2 cellular contexts compared by ENCODE assay signal in the genomic region with DNA sequence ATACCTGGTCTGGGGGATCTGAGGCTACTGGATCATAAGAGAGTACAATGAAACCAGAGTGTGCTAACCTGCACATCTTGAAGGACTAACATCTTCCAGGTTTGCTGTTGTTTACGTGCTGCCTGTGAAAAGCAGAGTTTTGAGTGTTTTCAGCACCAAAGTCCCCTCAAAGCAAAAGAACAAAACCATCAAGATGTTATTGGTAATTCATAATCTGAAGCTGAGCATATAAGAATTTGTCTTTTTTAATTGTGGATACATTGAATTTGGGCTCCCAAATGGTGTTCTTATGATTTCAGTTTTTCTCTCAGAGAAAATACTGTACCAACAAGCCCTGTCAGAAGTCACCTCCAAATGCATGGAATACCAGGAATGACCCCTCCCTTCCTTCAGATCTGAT.
TF ChIP-seq lines count a peak whose summit lies in the region.

No MANE protein-coding gene starts in this region.

TF ChIP-seq in SK-N-SH, 30 proteins besides CTCF, POLR2A, EP300 and RAD21 (continued from another document):
- TF ChIP-seq, protein P1, sequence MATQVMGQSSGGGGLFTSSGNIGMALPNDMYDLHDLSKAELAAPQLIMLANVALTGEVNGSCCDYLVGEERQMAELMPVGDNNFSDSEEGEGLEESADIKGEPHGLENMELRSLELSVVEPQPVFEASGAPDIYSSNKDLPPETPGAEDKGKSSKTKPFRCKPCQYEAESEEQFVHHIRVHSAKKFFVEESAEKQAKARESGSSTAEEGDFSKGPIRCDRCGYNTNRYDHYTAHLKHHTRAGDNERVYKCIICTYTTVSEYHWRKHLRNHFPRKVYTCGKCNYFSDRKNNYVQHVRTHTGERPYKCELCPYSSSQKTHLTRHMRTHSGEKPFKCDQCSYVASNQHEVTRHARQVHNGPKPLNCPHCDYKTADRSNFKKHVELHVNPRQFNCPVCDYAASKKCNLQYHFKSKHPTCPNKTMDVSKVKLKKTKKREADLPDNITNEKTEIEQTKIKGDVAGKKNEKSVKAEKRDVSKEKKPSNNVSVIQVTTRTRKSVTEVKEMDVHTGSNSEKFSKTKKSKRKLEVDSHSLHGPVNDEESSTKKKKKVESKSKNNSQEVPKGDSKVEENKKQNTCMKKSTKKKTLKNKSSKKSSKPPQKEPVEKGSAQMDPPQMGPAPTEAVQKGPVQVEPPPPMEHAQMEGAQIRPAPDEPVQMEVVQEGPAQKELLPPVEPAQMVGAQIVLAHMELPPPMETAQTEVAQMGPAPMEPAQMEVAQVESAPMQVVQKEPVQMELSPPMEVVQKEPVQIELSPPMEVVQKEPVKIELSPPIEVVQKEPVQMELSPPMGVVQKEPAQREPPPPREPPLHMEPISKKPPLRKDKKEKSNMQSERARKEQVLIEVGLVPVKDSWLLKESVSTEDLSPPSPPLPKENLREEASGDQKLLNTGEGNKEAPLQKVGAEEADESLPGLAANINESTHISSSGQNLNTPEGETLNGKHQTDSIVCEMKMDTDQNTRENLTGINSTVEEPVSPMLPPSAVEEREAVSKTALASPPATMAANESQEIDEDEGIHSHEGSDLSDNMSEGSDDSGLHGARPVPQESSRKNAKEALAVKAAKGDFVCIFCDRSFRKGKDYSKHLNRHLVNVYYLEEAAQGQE (IDR thresholded peaks at IDR 0.05; ENCODE audit: low read depth, low read length) = no peak
- TF ChIP-seq POLR2AphosphoS5 (IDR thresholded peaks at IDR 0.05; ENCODE audit: low read depth, low read length) = no peak
- no peak for TF ChIP-seq GATA2 (CRISPR knock-in tag; IDR thresholded peaks at IDR 0.05)
- TF ChIP-seq CHD2 (IDR thresholded peaks at IDR 0.05; ENCODE audit: low read length, partially characterized antibody) = no peak
- TF ChIP-seq SMC3 (IDR thresholded peaks at IDR 0.05; ENCODE audit: low read depth, low read length) = no peak
- no peak for TF ChIP-seq FOXJ3 (CRISPR knock-in tag; IDR thresholded peaks at IDR 0.05)
- TF ChIP-seq FOXM1 (IDR thresholded peaks at IDR 0.05; ENCODE audit: low read depth) = no peak
- no peak for TF ChIP-seq RXRA (IDR thresholded peaks at IDR 0.05; ENCODE audit: borderline replicate concordance, low read depth)
- TF ChIP-seq NFIC (IDR thresholded peaks at IDR 0.05; ENCODE audit: borderline replicate concordance) = no peak

TF ChIP-seq in SK-N-SH treated with all-trans-retinoic acid at 6 μM for 48 hours, 23 proteins besides CTCF, POLR2A, EP300 and RAD21 (continued from another document):
- TF ChIP-seq, protein P2, sequence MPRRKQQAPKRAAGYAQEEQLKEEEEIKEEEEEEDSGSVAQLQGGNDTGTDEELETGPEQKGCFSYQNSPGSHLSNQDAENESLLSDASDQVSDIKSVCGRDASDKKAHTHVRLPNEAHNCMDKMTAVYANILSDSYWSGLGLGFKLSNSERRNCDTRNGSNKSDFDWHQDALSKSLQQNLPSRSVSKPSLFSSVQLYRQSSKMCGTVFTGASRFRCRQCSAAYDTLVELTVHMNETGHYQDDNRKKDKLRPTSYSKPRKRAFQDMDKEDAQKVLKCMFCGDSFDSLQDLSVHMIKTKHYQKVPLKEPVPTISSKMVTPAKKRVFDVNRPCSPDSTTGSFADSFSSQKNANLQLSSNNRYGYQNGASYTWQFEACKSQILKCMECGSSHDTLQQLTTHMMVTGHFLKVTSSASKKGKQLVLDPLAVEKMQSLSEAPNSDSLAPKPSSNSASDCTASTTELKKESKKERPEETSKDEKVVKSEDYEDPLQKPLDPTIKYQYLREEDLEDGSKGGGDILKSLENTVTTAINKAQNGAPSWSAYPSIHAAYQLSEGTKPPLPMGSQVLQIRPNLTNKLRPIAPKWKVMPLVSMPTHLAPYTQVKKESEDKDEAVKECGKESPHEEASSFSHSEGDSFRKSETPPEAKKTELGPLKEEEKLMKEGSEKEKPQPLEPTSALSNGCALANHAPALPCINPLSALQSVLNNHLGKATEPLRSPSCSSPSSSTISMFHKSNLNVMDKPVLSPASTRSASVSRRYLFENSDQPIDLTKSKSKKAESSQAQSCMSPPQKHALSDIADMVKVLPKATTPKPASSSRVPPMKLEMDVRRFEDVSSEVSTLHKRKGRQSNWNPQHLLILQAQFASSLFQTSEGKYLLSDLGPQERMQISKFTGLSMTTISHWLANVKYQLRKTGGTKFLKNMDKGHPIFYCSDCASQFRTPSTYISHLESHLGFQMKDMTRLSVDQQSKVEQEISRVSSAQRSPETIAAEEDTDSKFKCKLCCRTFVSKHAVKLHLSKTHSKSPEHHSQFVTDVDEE (CRISPR knock-in tag; IDR thresholded peaks at IDR 0.05) = no peak
- TF ChIP-seq TCF4 (CRISPR knock-in tag; IDR thresholded peaks at IDR 0.05; ENCODE audit: borderline replicate concordance) (no peak), RARB (CRISPR knock-in tag; IDR thresholded peaks at IDR 0.05) (no peak), ZFP30 (CRISPR knock-in tag; IDR thresholded peaks at IDR 0.05) (no peak), ZFP3 (CRISPR knock-in tag; IDR thresholded peaks at IDR 0.05) (no peak), SNAI2 (CRISPR knock-in tag; IDR thresholded peaks at IDR 0.05) (no peak), GLIS3 (CRISPR knock-in tag; IDR thresholded peaks at IDR 0.05) (no peak), ZNF8 (CRISPR knock-in tag; IDR thresholded peaks at IDR 0.05) (no peak), PPARA (CRISPR knock-in tag; IDR thresholded peaks at IDR 0.05; ENCODE audit: borderline replicate concordance) (no peak), ZNF565 (CRISPR knock-in tag; conservative IDR thresholded peaks at IDR 0.05; ENCODE audit: low read depth) (no peak), TOX (CRISPR knock-in tag; IDR thresholded peaks at IDR 0.05; ENCODE audit: borderline replicate concordance) (no peak)
- TF ChIP-seq, protein P3, sequence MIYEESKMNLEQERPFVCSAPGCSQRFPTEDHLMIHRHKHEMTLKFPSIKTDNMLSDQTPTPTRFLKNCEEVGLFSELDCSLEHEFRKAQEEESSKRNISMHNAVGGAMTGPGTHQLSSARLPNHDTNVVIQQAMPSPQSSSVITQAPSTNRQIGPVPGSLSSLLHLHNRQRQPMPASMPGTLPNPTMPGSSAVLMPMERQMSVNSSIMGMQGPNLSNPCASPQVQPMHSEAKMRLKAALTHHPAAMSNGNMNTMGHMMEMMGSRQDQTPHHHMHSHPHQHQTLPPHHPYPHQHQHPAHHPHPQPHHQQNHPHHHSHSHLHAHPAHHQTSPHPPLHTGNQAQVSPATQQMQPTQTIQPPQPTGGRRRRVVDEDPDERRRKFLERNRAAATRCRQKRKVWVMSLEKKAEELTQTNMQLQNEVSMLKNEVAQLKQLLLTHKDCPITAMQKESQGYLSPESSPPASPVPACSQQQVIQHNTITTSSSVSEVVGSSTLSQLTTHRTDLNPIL (CRISPR knock-in tag; IDR thresholded peaks at IDR 0.05; ENCODE audit: low read depth) = no peak
TF ChIP-seq in SK-N-SH treated with all-trans-retinoic acid at 6 μM for 48 hours: peak in this region for 0.
